1 cellular context compared by ENCODE assay signal in genomic region chr12:101866615-101867373, GRCh38.
TF ChIP-seq lines count a peak whose summit lies in the region.

No MANE protein-coding gene starts in this region.

TF ChIP-seq in HepG2, 621 proteins besides CTCF, POLR2A, EP300 and RAD21 (continued from another document):
- TF ChIP-seq FOXA1 (IDR thresholded peaks at IDR 0.05) (no peak), FOXA1 (CRISPR knock-in tag; IDR thresholded peaks at IDR 0.05) (peak; percentile 20; the same call in 1 of the 2 replicates), HNRNPUL1 (IDR thresholded peaks at IDR 0.05; ENCODE audit: low read depth, low read length) (no peak), XRCC5 (optimal IDR thresholded peaks at IDR 0.05; ENCODE audit: low read length) (peak; percentile 24), AKAP8 (CRISPR knock-in tag; IDR thresholded peaks at IDR 0.05) (no peak), ZNF629 (CRISPR knock-in tag; conservative IDR thresholded peaks at IDR 0.05) (peak; percentile 38), SOX6 (IDR thresholded peaks at IDR 0.05) (no peak), SOX6 (CRISPR knock-in tag; IDR thresholded peaks at IDR 0.05) (peak; percentile 49), NFATC3 (CRISPR knock-in tag; IDR thresholded peaks at IDR 0.05) (no peak), SALL1 (CRISPR knock-in tag; IDR thresholded peaks at IDR 0.05) (peak; percentile 39; the same call in 1 of the 2 replicates)
- TF ChIP-seq, protein P1, sequence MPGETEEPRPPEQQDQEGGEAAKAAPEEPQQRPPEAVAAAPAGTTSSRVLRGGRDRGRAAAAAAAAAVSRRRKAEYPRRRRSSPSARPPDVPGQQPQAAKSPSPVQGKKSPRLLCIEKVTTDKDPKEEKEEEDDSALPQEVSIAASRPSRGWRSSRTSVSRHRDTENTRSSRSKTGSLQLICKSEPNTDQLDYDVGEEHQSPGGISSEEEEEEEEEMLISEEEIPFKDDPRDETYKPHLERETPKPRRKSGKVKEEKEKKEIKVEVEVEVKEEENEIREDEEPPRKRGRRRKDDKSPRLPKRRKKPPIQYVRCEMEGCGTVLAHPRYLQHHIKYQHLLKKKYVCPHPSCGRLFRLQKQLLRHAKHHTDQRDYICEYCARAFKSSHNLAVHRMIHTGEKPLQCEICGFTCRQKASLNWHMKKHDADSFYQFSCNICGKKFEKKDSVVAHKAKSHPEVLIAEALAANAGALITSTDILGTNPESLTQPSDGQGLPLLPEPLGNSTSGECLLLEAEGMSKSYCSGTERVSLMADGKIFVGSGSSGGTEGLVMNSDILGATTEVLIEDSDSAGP (CRISPR knock-in tag; IDR thresholded peaks at IDR 0.05; ENCODE audit: borderline replicate concordance), result peak; percentile 38; the same call in 1 of the 2 replicates
- TF ChIP-seq, protein P2, sequence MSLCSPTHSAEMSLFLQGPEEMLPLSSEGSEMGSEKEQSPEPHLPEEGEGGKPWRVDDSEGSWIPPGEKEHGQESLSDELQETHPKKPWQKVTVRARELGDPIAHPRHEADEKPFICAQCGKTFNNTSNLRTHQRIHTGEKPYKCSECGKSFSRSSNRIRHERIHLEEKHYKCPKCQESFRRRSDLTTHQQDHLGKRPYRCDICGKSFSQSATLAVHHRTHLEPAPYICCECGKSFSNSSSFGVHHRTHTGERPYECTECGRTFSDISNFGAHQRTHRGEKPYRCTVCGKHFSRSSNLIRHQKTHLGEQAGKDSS (CRISPR knock-in tag; IDR thresholded peaks at IDR 0.05; ENCODE audit: borderline replicate concordance, low read depth), result 0 out of 2 replicates have a peak, but pooled peaks have one; percentile 43
